ENCODE assay signal across 8 cellular contexts in genomic region chr20:3889489-3890409, GRCh38. TPM values are rescaled to one million over a fixed set of nuclear protein-coding genes. Genes with fewer than 3 reads are reported as not detected.
DNase-seq lines count a peak whose midpoint lies in the region; ATAC-seq and TF ChIP-seq lines count a peak whose summit lies in the region.

No MANE protein-coding gene starts in this region.

- CTCF ChIA-PET in BJ (lab: Yijun Ruan, JAX): interaction anchor here (1.0 to 2.4 kb wide), 3 partner anchors 49 to 195 kb away, joined by 3 to 7 read pairs (median 4); no protein-coding TSS in a partner anchor

- H3K36me3 ChIP-seq in BJ (ENCODE audit: control insufficient read depth, insufficient read depth, low read length): no peaks in the 10 kb centered on the region

- DNase-seq in BJ (ENCODE audit: low read depth) (no peak), UCSD-AML1 (lab: John Stamatoyannopoulos, UW; ENCODE audit: unreplicated experiment) (peak; percentile 37), lung microvascular endothelial cell (ENCODE audit: low read depth in 2 of 2) (peak; percentile 14 to 51), iPS-NIHi7 (ENCODE audit: extremely low spot score) (no peak)
- peak; percentile 4 to 18 for DNase-seq in stimulated activated CD8-positive, alpha-beta memory T cell treated with anti-CD3 and anti-CD28 coated beads, Interleukin-4, amount 100 ng/mL, for 1 hour (ENCODE audit: low read depth in 2 of 2, low spot score in 1 of 2)

- H3K27ac ChIP-seq in cingulate gyrus (ENCODE audit: low read depth, low read length): peak overlapping the region; percentile 79

- no peak for TF ChIP-seq CTCF in BJ (IDR thresholded peaks at IDR 0.05; ENCODE audit: insufficient read depth, low read depth, low read length)

- peak overlapping the region; percentile 98 for H3K4me3 ChIP-seq in BJ (ENCODE audit: low read depth, low read length)

- no peaks in the 10 kb centered on the region for H3K27me3 ChIP-seq in BJ (ENCODE audit: control insufficient read depth, insufficient read depth, low read length)

- POLR2A ChIA-PET in BJ (lab: Charles Lee): no interaction called here

- ATAC-seq in GM19025 (IDR thresholded peaks at IDR 0.05; ENCODE audit: low read depth, unreplicated experiment): peak; percentile 14
- ATAC-seq in HG03571 (IDR thresholded peaks at IDR 0.05; ENCODE audit: unreplicated experiment): peak; percentile 18

RNA-seq across cellular contexts. Expression of gene PANK2, which starts 0.6 kb away (rescaled TPM):
- 12.5 and 22.5 TPM in 2 replicates for polyA plus RNA-seq in BJ (2011; rRNA removed)
- 21.7 and 21.9 TPM in 2 replicates for polyA minus RNA-seq in BJ (2011; rRNA and poly(A)+ RNA removed)
- 27.9 and 31.0 TPM in 2 replicates for total RNA-seq in lung microvascular endothelial cell

RNA-seq across cellular contexts. Expression of gene MAVS, which starts 43.1 kb away (rescaled TPM):
- polyA plus RNA-seq in BJ (2011; rRNA removed): 14.8 and 17.4 TPM in 2 replicates
- polyA minus RNA-seq in BJ (2011; rRNA and poly(A)+ RNA removed): 31.2 and 32.9 TPM in 2 replicates
- 12.4 and 15.9 TPM in 2 replicates for total RNA-seq in lung microvascular endothelial cell

Comparison
In these comparisons a context has a peak if more than half of its experiments do, and no peak if none do; other contexts are left out.
1. DNase-seq: peak in UCSD-AML1 (single experiment), lung microvascular endothelial cell (2 of 2) and stimulated activated CD8-positive, alpha-beta memory T cell treated with anti-CD3 and anti-CD28 coated beads, Interleukin-4, amount 100 ng/mL, for 1 hour (2 of 2); none in BJ (single experiment) and iPS-NIHi7 (single experiment).